23 cellular contexts compared by ENCODE assay signal in the genomic region with DNA sequence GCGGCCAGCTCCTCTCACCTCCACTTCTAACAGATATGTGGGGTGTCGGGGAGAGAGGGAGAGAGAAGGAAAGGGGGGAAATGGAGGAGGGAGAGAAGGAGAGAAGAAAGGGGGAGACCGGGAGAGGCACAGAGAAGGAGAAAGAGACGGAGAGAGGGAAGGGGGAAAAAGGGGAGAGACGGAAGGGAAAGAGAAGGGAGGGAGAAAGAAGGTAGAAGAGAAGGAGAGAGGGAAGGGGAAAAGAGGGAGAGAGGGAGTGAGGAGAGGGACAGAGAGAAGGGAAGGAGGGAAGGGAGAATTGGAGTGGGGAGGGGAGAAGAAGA. TPM values are rescaled to one million over a fixed set of nuclear protein-coding genes. Genes with fewer than 3 reads are reported as not detected.
"Had no signal": no experiment of that assay in that cellular context is flagged by ENCODE, and none has a peak within 500 bp of the region (broad histone marks: within the 10 kb centered on the region; RNA-seq: fewer than 3 reads in every experiment).

No MANE protein-coding gene starts in this region.

- H3K4me3 ChIP-seq: colonic mucosa, esophagus squamous epithelium, hepatocyte, right atrium auricular region, tibial nerve had no signal

- DNase-seq: activated B cell treated with CpG ODN at 0.5 μM for 24 hours; activated CD4-positive, alpha-beta T cell treated with anti-CD3 and anti-CD28 coated beads for 48 hours; activated CD8-positive, alpha-beta T cell treated with anti-CD3 and anti-CD28 coated beads for 36 hours; activated effector memory CD4-positive, alpha-beta T cell treated with anti-CD3 and anti-CD28 coated beads, Interleukin-2, amount 50 U/mL, for 16 hours; activated T-cell treated with anti-CD3 and anti-CD28 coated beads, Interleukin-2, amount 50 U/mL, for 48 hours; colonic mucosa; effector CD4-positive, alpha-beta T cell; esophagus squamous epithelium; left ventricle myocardium superior; stimulated activated CD4-positive, alpha-beta T cell treated with anti-CD3 and anti-CD28 coated beads, Interleukin-4, amount 100 ng/mL, for 24 hours; stimulated activated naive CD4-positive, alpha-beta T cell; SW 1271 had no signal

- H3K9me3 ChIP-seq: colonic mucosa, esophagus squamous epithelium, right atrium auricular region, tibial nerve had no signal

- H3K4me1 ChIP-seq: colonic mucosa had no signal

- H3K27ac ChIP-seq: colonic mucosa, esophagus squamous epithelium, hepatocyte, right atrium auricular region, tibial nerve had no signal

- H3K36me3 ChIP-seq: colonic mucosa, esophagus squamous epithelium, right atrium auricular region, tibial nerve had no signal

RNA-seq across cellular contexts. Expression of gene VSTM2A, which starts 3.0 kb away (rescaled TPM):
- total RNA-seq: activated B cell treated with CpG ODN at 0.5 μM for 24 hours; activated CD8-positive, alpha-beta T cell treated with anti-CD3 and anti-CD28 coated beads for 36 hours; activated naive CD4-positive, alpha-beta T cell treated with anti-CD3 and anti-CD28 coated beads, Interleukin-2, amount 50 U/mL, for 72 hours; endothelial cell of umbilical vein; esophagus squamous epithelium; fibroblast of villous mesenchyme; glomerular endothelial cell; hepatocyte; left ventricle myocardium superior; natural killer cell treated with Interleukin-12 subunit alpha and Interleukin-12 subunit beta and Interleukin-15 and Interleukin-18, amount 100 ng/mL, for 72 hours; right atrium auricular region; skeletal muscle tissue; subcutaneous adipose tissue; T-helper 2 cell treated with Interferon-gamma antibody and Interleukin-4, amounts not matched to agents 100 ng/mL and 5 ng/mL, for 36 hours had no signal
- polyA plus RNA-seq: endothelial cell of umbilical vein, hepatocyte had no signal
